ENCODE assay signal across 23 cellular contexts in genomic region chr6:6818078-6818639, GRCh38.
"Had no signal": no experiment of that assay in that cellular context is flagged by ENCODE, and none has a peak within 500 bp of the region (broad histone marks: within the 10 kb centered on the region; RNA-seq: fewer than 3 reads in every experiment).

No MANE protein-coding gene starts in this region.

- H2AFZ ChIP-seq: neural progenitor cell had no signal

- H3K4me2 ChIP-seq: neural progenitor cell, smooth muscle cell had no signal

- H3K27me3 ChIP-seq: body of pancreas, cardiac muscle cell, neural progenitor cell, sigmoid colon had no signal

- H3K9ac ChIP-seq: neural progenitor cell had no signal

- H3K36me3 Mint-ChIP-seq: mesothelial cell of epicardium; naive thymus-derived CD8-positive, alpha-beta T cell; neural progenitor cell; type B pancreatic cell had no signal

- H3K27ac ChIP-seq: body of pancreas, cardiac muscle cell, lower lobe of right lung, neural progenitor cell, sigmoid colon, thoracic aorta had no signal

- DNase-seq: activated CD4-positive, alpha-beta memory T cell treated with anti-CD3 and anti-CD28 coated beads, Interleukin-2, amount 10 ng/mL, durations not matched to agents 7 days and 5 days; activated CD4-positive, alpha-beta T cell treated with anti-CD3 and anti-CD28 coated beads, Interleukin-2, amount 10 ng/mL, durations not matched to agents 24 days and 14 days; activated effector memory CD4-positive, alpha-beta T cell treated with Interleukin-2 at 50 U/mL for 16 hours; activated naive CD4-positive, alpha-beta T cell treated with anti-CD3 and anti-CD28 coated beads, Interleukin-2, amount 50 U/mL, for 16 hours; activated T-cell treated with anti-CD3 and anti-CD28 coated beads, Interleukin-2, amount 50 U/mL, for 72 hours; anterior cingulate cortex; body of pancreas; cortex of kidney; foreskin fibroblast; lower lobe of right lung; naive thymus-derived CD8-positive, alpha-beta T cell; sigmoid colon; stimulated activated CD4-positive, alpha-beta T cell treated with anti-CD3 and anti-CD28 coated beads, Interleukin-2, amount 100 ng/mL, for 48 hours; stimulated activated naive CD4-positive, alpha-beta T cell treated with Interleukin-2 at 50 U/mL for 16 hours had no signal

- ATAC-seq: activated T-cell treated with anti-CD3 and anti-CD28 coated beads, Interleukin-2, amount 50 U/mL, for 72 hours; body of pancreas; left lobe of liver; lower lobe of right lung; naive thymus-derived CD8-positive, alpha-beta T cell had no signal

- H3K27ac Mint-ChIP-seq: activated CD4-positive, alpha-beta memory T cell treated with anti-CD3 and anti-CD28 coated beads, Interleukin-2, amount 10 ng/mL, durations not matched to agents 7 days and 5 days; activated CD4-positive, alpha-beta T cell treated with anti-CD3 and anti-CD28 coated beads, Interleukin-2, amount 10 ng/mL, durations not matched to agents 24 days and 14 days; activated T-cell treated with anti-CD3 and anti-CD28 coated beads, Interleukin-2, amount 50 U/mL, for 72 hours; mesothelial cell of epicardium; neural progenitor cell; T-helper 1 cell treated with Interleukin-12 subunit alpha and Interleukin-12 subunit beta and Interleukin-4 antibody, amounts not matched to agents 30 μg/mL and 1 μg/mL, for 36 hours; type B pancreatic cell had no signal

- H3K36me3 ChIP-seq: cardiac muscle cell, lower lobe of right lung, neural progenitor cell, sigmoid colon, thoracic aorta had no signal

- H3K4me3 ChIP-seq: body of pancreas, cardiac muscle cell, lower lobe of right lung, neural progenitor cell, sigmoid colon, smooth muscle cell, thoracic aorta had no signal

- H3K9me3 ChIP-seq: body of pancreas, lower lobe of right lung, sigmoid colon, thoracic aorta had no signal

- H3K4me1 ChIP-seq: body of pancreas, lower lobe of right lung, sigmoid colon had no signal

- FAIRE-seq: keratinocyte had no signal

- H3K27me3 Mint-ChIP-seq: type B pancreatic cell had no signal

- H3K4me3 Mint-ChIP-seq: activated CD4-positive, alpha-beta memory T cell treated with anti-CD3 and anti-CD28 coated beads, Interleukin-2, amount 10 ng/mL, durations not matched to agents 7 days and 5 days; activated CD4-positive, alpha-beta T cell treated with anti-CD3 and anti-CD28 coated beads, Interleukin-2, amount 10 ng/mL, durations not matched to agents 24 days and 14 days; activated T-cell treated with anti-CD3 and anti-CD28 coated beads, Interleukin-2, amount 50 U/mL, for 72 hours; mesothelial cell of epicardium; naive thymus-derived CD8-positive, alpha-beta T cell; neural progenitor cell; T-helper 1 cell treated with Interleukin-12 subunit alpha and Interleukin-12 subunit beta and Interleukin-4 antibody, amounts not matched to agents 30 μg/mL and 1 μg/mL, for 36 hours; type B pancreatic cell had no signal
